8 cellular contexts compared by ENCODE assay signal in genomic region chr16:85416267-85417109, GRCh38.
A peak's percentile ranks its signal among the peaks of the same experiment; 100 is the strongest.
DNase-seq lines count a peak whose midpoint lies in the region; ATAC-seq, FAIRE-seq and TF ChIP-seq lines count a peak whose summit lies in the region.

No MANE protein-coding gene starts in this region.

- no peaks in the 10 kb centered on the region for H3K27me3 Mint-ChIP-seq in activated CD8-positive, alpha-beta memory T cell treated with anti-CD3 and anti-CD28 coated beads, Interleukin-2, amount 10 ng/mL, durations not matched to agents 7 days and 5 days

- no peaks in the 10 kb centered on the region for H3K36me3 Mint-ChIP-seq in activated CD8-positive, alpha-beta memory T cell treated with anti-CD3 and anti-CD28 coated beads, Interleukin-2, amount 10 ng/mL, durations not matched to agents 7 days and 5 days

- no peak for FAIRE-seq in pancreas (lab: Jason Lieb, UNC)

- POLR2A ChIA-PET in A673 (lab: Charles Lee; ENCODE audit: low non-redundant PET): no interaction called here

- intact Hi-C loops in A673 (cut with micrococcal nuclease; ENCODE audit: unreplicated experiment) (no loop called here), esophagus squamous epithelium (cut with DNase I) (loop anchor here (10.0 kb wide), 1 partner anchor 112 kb away; no protein-coding TSS in a partner anchor), pancreas (cut with DNase I) (loop anchor here in 2 of 3 donors (5.0 to 10.0 kb wide), 2 partner anchors 102 to 191 kb away; no protein-coding TSS in a partner anchor), uterus (cut with DNase I; ENCODE audit: low total_unique reads) (no loop called here)

- TF ChIP-seq CTCF in A673 (conservative IDR thresholded peaks at IDR 0.05; ENCODE audit: low read depth, low read length): peak; percentile 77
- TF ChIP-seq CTCF in GM13977 (IDR thresholded peaks at IDR 0.05; ENCODE audit: extremely low read depth, insufficient read depth, missing control alignments): peak; percentile 82
- peak; percentile 34 to 86 (median 75) for TF ChIP-seq CTCF in esophagus squamous epithelium (IDR thresholded peaks at IDR 0.05)
- peak; percentile 60 to 79 (median 68) for TF ChIP-seq CTCF in pancreas (IDR thresholded peaks at IDR 0.05)
- peak; percentile 21 to 47 (median 44) for TF ChIP-seq CTCF in uterus (IDR thresholded peaks at IDR 0.05)

- no TSS peak for BruUV-seq in A673 (replicated peaks; lab: Mats Ljungman, UMichigan)

- no peak overlapping the region for H3K27ac Mint-ChIP-seq in activated CD8-positive, alpha-beta memory T cell treated with anti-CD3 and anti-CD28 coated beads, Interleukin-2, amount 10 ng/mL, durations not matched to agents 7 days and 5 days

- no peak overlapping the region for H3K4me3 Mint-ChIP-seq in activated CD8-positive, alpha-beta memory T cell treated with anti-CD3 and anti-CD28 coated beads, Interleukin-2, amount 10 ng/mL, durations not matched to agents 7 days and 5 days

- in situ Hi-C loops in GM13977 (cut with MboI; ENCODE audit: low pct_unique_long_range_greater_than_20kb, low sequenced_read_pairs, unreplicated experiment): no loop called here

- H3K27ac ChIP-seq in A673 (ENCODE audit: low read depth, low read length, poor library complexity, severe bottlenecking) (no peak overlapping the region), esophagus squamous epithelium (no peak overlapping the region), pancreas (peak overlapping the region in 1 of 4 donors; percentile 47), uterus (no peak overlapping the region)

- no peaks in the 10 kb centered on the region for H3K9me3 ChIP-seq in A673 (ENCODE audit: low read depth, low read length, poor library complexity, severe bottlenecking)
- no peaks in the 10 kb centered on the region for H3K9me3 ChIP-seq in esophagus squamous epithelium
- no peaks in the 10 kb centered on the region for H3K9me3 ChIP-seq in pancreas
- H3K9me3 ChIP-seq in uterus: no peaks in the 10 kb centered on the region

- H3K36me3 ChIP-seq in A673 (ENCODE audit: insufficient read depth, low read length, poor library complexity, severe bottlenecking) (no peaks in the 10 kb centered on the region), esophagus squamous epithelium (peaks cover 0 to 21% (median 0%) of the 10 kb centered on the region in 3 donors), pancreas (no peaks in the 10 kb centered on the region), uterus (no peaks in the 10 kb centered on the region)

- H3K4me3 ChIP-seq in A673 (ENCODE audit: low read depth, low read length, poor library complexity, severe bottlenecking): no peak overlapping the region
- peak overlapping the region in 2 of 4 donors; percentile 7 to 13 for H3K4me3 ChIP-seq in esophagus squamous epithelium
- H3K4me3 ChIP-seq in pancreas: peak overlapping the region in 1 of 4 donors; percentile 9
- H3K4me3 ChIP-seq in uterus: no peak overlapping the region

- ATAC-seq in activated CD8-positive, alpha-beta memory T cell treated with anti-CD3 and anti-CD28 coated beads, Interleukin-2, amount 10 ng/mL, durations not matched to agents 7 days and 5 days: peak; percentile 83
- peak; percentile 77 to 93 (median 90) for ATAC-seq in pancreas

- DNase-seq in A673 (ENCODE audit: low spot score) (peak; percentile 63), GM13977 (ENCODE audit: low spot score) (peak; percentile 84), NOMO-1 treated with DMSO at 0.1 percent for 48 hours (lab: John Stamatoyannopoulos, UW; ENCODE audit: unreplicated experiment) (peak; percentile 72), esophagus squamous epithelium (lab: John Stamatoyannopoulos, UW) (no peak), pancreas (peak; percentile 69 to 94 (median 84)), uterus (peak in 1 of 2 donors; percentile 27), NCI-H526 treated with DMSO at 0.1 percent for 48 hours (lab: John Stamatoyannopoulos, UW) (no peak)
- DNase-seq in activated CD8-positive, alpha-beta memory T cell treated with anti-CD3 and anti-CD28 coated beads, Interleukin-2, amount 10 ng/mL, durations not matched to agents 7 days and 5 days: peak; percentile 86

- H3K4me1 ChIP-seq in A673 (ENCODE audit: insufficient read depth, low read length, poor library complexity, severe bottlenecking) (peaks cover 12% of the 10 kb centered on the region), esophagus squamous epithelium (peaks cover 0 to 31% (median 0%) of the 10 kb centered on the region in 3 donors), pancreas (peaks cover 4 to 10% (median 7%) of the 10 kb centered on the region in 3 donors), uterus (no peaks in the 10 kb centered on the region)

- peaks cover 6% of the 10 kb centered on the region for H3K4me1 Mint-ChIP-seq in activated CD8-positive, alpha-beta memory T cell treated with anti-CD3 and anti-CD28 coated beads, Interleukin-2, amount 10 ng/mL, durations not matched to agents 7 days and 5 days

- CTCF ChIA-PET in A673 (lab: Charles Lee): interaction anchor here (0.5 to 1.2 kb wide), 7 partner anchors 14 to 212 kb away, joined by 3 to 8 read pairs (median 3); no protein-coding TSS in a partner anchor
- CTCF ChIA-PET in activated CD8-positive, alpha-beta memory T cell treated with anti-CD3 and anti-CD28 coated beads, Interleukin-2, amount 10 ng/mL, durations not matched to agents 7 days and 5 days (lab: Charles Lee): interaction anchor here (0.6 to 12.2 kb wide), 16 partner anchors 12 to 302 kb away, joined by 3 to 237 read pairs (median 3); partner anchors contain the start of gene GSE1

- H3K27me3 ChIP-seq in A673 (replicated peaks; ENCODE audit: insufficient read depth, low read depth, low read length, poor library complexity) (no peaks in the 10 kb centered on the region), esophagus squamous epithelium (peaks cover 0 to 3% (median 0%) of the 10 kb centered on the region in 4 donors), pancreas (no peaks in the 10 kb centered on the region), uterus (no peaks in the 10 kb centered on the region)

- WGBS in esophagus squamous epithelium, 2 donors: 57 to 66% methylated on average over 15 to 19 of the region's 23 CpGs
- 46 to 51% methylated on average over 21 to 23 of the region's 23 CpGs for WGBS in pancreas, 2 donors

- TF ChIP-seq POLR2A in esophagus squamous epithelium (IDR thresholded peaks at IDR 0.05) (no peak), uterus (IDR thresholded peaks at IDR 0.05) (no peak)

- peaks cover 3% of the 10 kb centered on the region for H3K9me3 Mint-ChIP-seq in activated CD8-positive, alpha-beta memory T cell treated with anti-CD3 and anti-CD28 coated beads, Interleukin-2, amount 10 ng/mL, durations not matched to agents 7 days and 5 days (ENCODE audit: low read depth)

Comparison
In these comparisons a context has a peak if more than half of its experiments do, and no peak if none do; other contexts are left out.
1. DNase-seq: peak in A673 (single experiment), GM13977 (single experiment), NOMO-1 treated with DMSO at 0.1 percent for 48 hours (single experiment), activated CD8-positive, alpha-beta memory T cell treated with anti-CD3 and anti-CD28 coated beads, Interleukin-2, amount 10 ng/mL, durations not matched to agents 7 days and 5 days (single experiment) and pancreas (6 of 6); none in esophagus squamous epithelium (single experiment) and NCI-H526 treated with DMSO at 0.1 percent for 48 hours (single experiment).
2. intact Hi-C loops: an anchor here in esophagus squamous epithelium (10.0 kb wide) and pancreas (5.0 to 10.0 kb wide); none called in A673 and uterus.
3. Peak in every context shown above with its lines, with median percentiles within 50 percentile points of each other: CTCF ChIP-seq.